ENCODE assay signal across 16 cellular contexts in the genomic region with DNA sequence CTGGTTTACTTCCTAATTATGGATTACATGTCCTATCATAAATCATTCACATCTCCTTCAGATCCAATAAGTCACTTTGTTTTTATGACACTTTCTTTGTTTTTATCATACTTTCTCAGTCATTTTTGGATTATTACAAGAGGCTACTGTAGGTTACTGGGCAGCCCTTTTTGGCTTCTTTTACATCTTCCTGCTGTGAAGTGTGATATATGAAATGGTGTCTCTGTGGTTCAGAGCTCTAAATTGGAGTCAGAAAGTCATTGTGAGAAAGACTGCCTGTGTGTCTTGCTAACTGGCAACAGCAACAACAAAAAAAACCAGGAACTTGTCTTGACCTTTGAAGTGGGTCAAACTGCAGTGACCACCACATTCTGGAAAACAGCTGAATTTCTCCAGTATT.
"Had no signal": no experiment of that assay in that cellular context is flagged by ENCODE, and none has a peak within 500 bp of the region (broad histone marks: within the 10 kb centered on the region; RNA-seq: fewer than 3 reads in every experiment).

No MANE protein-coding gene starts in this region.

- H3K36me3 ChIP-seq: esophagus muscularis mucosa, gastroesophageal sphincter, heart left ventricle, left lung, lower lobe of right lung had no signal

- H3K27me3 ChIP-seq: dorsolateral prefrontal cortex, esophagus muscularis mucosa, foreskin keratinocyte, gastroesophageal sphincter, heart left ventricle, hepatocyte, left lung had no signal

- H3K27ac ChIP-seq: coronary artery, esophagus muscularis mucosa, foreskin keratinocyte, gastroesophageal sphincter, heart left ventricle, hepatocyte, left lung, lower lobe of right lung had no signal

- H3K4me1 ChIP-seq: esophagus muscularis mucosa, foreskin keratinocyte, gastroesophageal sphincter, heart left ventricle, left lung, lower lobe of right lung had no signal

- H3K79me2 ChIP-seq: hepatocyte had no signal

- H2AFZ ChIP-seq: hepatocyte had no signal

- H3K9me3 ChIP-seq: esophagus muscularis mucosa, gastroesophageal sphincter, heart left ventricle, left lung, lower lobe of right lung had no signal

- H3K4me3 ChIP-seq: coronary artery, dorsolateral prefrontal cortex, esophagus muscularis mucosa, gastroesophageal sphincter, heart left ventricle, hepatocyte, left lung, lower lobe of right lung had no signal

- DNase-seq: dermis blood vessel endothelial cell; dorsolateral prefrontal cortex; effector CD4-positive, alpha-beta T cell; effector memory CD4-positive, alpha-beta T cell; foreskin keratinocyte; heart left ventricle; hypothalamus; left cardiac atrium; left lung; left ventricle myocardium superior; lower lobe of right lung; mesenchymal stem cell had no signal

- H3K4me2 ChIP-seq: hepatocyte had no signal
